17 cellular contexts compared by ENCODE assay signal in genomic region chr10:107847620-107848019, GRCh38.
DNase-seq lines count a peak whose midpoint lies in the region; ATAC-seq and TF ChIP-seq lines count a peak whose summit lies in the region.
"Had no signal": no experiment of that assay in that cellular context is flagged by ENCODE, and none has a peak within 500 bp of the region (broad histone marks: within the 10 kb centered on the region; RNA-seq: fewer than 3 reads in every experiment).

No MANE protein-coding gene starts in this region.

- peak; percentile 71 for ATAC-seq in GM19397 (IDR thresholded peaks at IDR 0.05; ENCODE audit: unreplicated experiment)
- ATAC-seq in HG02798 (IDR thresholded peaks at IDR 0.05; ENCODE audit: poor library complexity, unreplicated experiment), result peak; percentile 93
- ATAC-seq: foreskin keratinocyte had no signal

- intact Hi-C loops in activated T-helper 2 cell treated with anti-CD3 and anti-CD28 coated beads, Interferon-gamma antibody, Interleukin-2, Interleukin-4, amounts not matched to agents 10 μg/mL and 5 μg/mL and 100 μg/mL, durations not matched to agents 14 hours and 24 hours and 36 hours (cut with micrococcal nuclease), result no loop called here

- H3K9me3 Mint-ChIP-seq in activated T-helper 2 cell treated with anti-CD3 and anti-CD28 coated beads, Interferon-gamma antibody, Interleukin-2, Interleukin-4, amounts not matched to agents 10 μg/mL and 5 μg/mL and 100 μg/mL, durations not matched to agents 14 hours and 24 hours and 36 hours, result peaks cover 14% of the 10 kb centered on the region

- no peak overlapping the region for H3K27ac Mint-ChIP-seq in activated T-helper 2 cell treated with anti-CD3 and anti-CD28 coated beads, Interferon-gamma antibody, Interleukin-2, Interleukin-4, amounts not matched to agents 10 μg/mL and 5 μg/mL and 100 μg/mL, durations not matched to agents 14 hours and 24 hours and 36 hours
- H3K27ac Mint-ChIP-seq: HFFc6 had no signal

- H3K27me3 Mint-ChIP-seq in activated T-helper 2 cell treated with anti-CD3 and anti-CD28 coated beads, Interferon-gamma antibody, Interleukin-2, Interleukin-4, amounts not matched to agents 10 μg/mL and 5 μg/mL and 100 μg/mL, durations not matched to agents 14 hours and 24 hours and 36 hours (ENCODE audit: low read depth), result no peaks in the 10 kb centered on the region

- no peak overlapping the region for H3K4me3 Mint-ChIP-seq in activated T-helper 2 cell treated with anti-CD3 and anti-CD28 coated beads, Interferon-gamma antibody, Interleukin-2, Interleukin-4, amounts not matched to agents 10 μg/mL and 5 μg/mL and 100 μg/mL, durations not matched to agents 14 hours and 24 hours and 36 hours (ENCODE audit: low read depth)
- H3K4me3 Mint-ChIP-seq: HFFc6 had no signal

- H3K4me3 ChIP-seq in GM12865 (ENCODE audit: low read depth, low read length), result no peak overlapping the region
- H3K4me3 ChIP-seq: spleen had no signal

- no peaks in the 10 kb centered on the region for H3K36me3 Mint-ChIP-seq in activated T-helper 2 cell treated with anti-CD3 and anti-CD28 coated beads, Interferon-gamma antibody, Interleukin-2, Interleukin-4, amounts not matched to agents 10 μg/mL and 5 μg/mL and 100 μg/mL, durations not matched to agents 14 hours and 24 hours and 36 hours (ENCODE audit: low read depth)

- TF ChIP-seq CTCF in GM12865 (IDR thresholded peaks at IDR 0.05; ENCODE audit: insufficient read depth, low read depth, low read length, missing control alignments), result no peak

- DNase-seq in GM12865 (ENCODE audit: low read depth) (peak; percentile 47), NAMALWA (ENCODE audit: low spot score) (peak; percentile 3), NK-92 (lab: John Stamatoyannopoulos, UW; ENCODE audit: unreplicated experiment) (no peak), AML-193 (lab: John Stamatoyannopoulos, UW) (no peak)
- DNase-seq in activated T-helper 2 cell treated with anti-CD3 and anti-CD28 coated beads, Interferon-gamma antibody, Interleukin-2, Interleukin-4, amounts not matched to agents 10 μg/mL and 5 μg/mL and 100 μg/mL, durations not matched to agents 14 hours and 24 hours and 36 hours (ENCODE audit: low spot score), result no peak
- no peak for DNase-seq in stimulated activated CD4-positive, alpha-beta T cell treated with anti-CD3 and anti-CD28 coated beads, Interleukin-15, amount 100 ng/mL, for 24 hours
- DNase-seq: ACHN; activated naive CD4-positive, alpha-beta T cell treated with anti-CD3 and anti-CD28 coated beads, Interleukin-2, amount 50 U/mL, for 16 hours; Calu3; foreskin keratinocyte; HFFc6; midbrain; NCI-H2081; NK-92 treated with Interleukin-12 subunit alpha and Interleukin-12 subunit beta, amount 100 ng/mL, for 24 hours; spleen had no signal

- H3K4me1 Mint-ChIP-seq in activated T-helper 2 cell treated with anti-CD3 and anti-CD28 coated beads, Interferon-gamma antibody, Interleukin-2, Interleukin-4, amounts not matched to agents 10 μg/mL and 5 μg/mL and 100 μg/mL, durations not matched to agents 14 hours and 24 hours and 36 hours (ENCODE audit: low read depth), result no peaks in the 10 kb centered on the region

Comparison
In these comparisons a context has a peak if more than half of its experiments do, and no peak if none do; other contexts are left out.
1. DNase-seq: peak in GM12865 (single experiment) and NAMALWA (single experiment); none in NK-92 (single experiment), AML-193 (0 of 2), activated T-helper 2 cell treated with anti-CD3 and anti-CD28 coated beads, Interferon-gamma antibody, Interleukin-2, Interleukin-4, amounts not matched to agents 10 μg/mL and 5 μg/mL and 100 μg/mL, durations not matched to agents 14 hours and 24 hours and 36 hours (single experiment) and stimulated activated CD4-positive, alpha-beta T cell treated with anti-CD3 and anti-CD28 coated beads, Interleukin-15, amount 100 ng/mL, for 24 hours (single experiment).